Comparison of ENCODE assay signal across 9 cellular contexts in the genomic region with DNA sequence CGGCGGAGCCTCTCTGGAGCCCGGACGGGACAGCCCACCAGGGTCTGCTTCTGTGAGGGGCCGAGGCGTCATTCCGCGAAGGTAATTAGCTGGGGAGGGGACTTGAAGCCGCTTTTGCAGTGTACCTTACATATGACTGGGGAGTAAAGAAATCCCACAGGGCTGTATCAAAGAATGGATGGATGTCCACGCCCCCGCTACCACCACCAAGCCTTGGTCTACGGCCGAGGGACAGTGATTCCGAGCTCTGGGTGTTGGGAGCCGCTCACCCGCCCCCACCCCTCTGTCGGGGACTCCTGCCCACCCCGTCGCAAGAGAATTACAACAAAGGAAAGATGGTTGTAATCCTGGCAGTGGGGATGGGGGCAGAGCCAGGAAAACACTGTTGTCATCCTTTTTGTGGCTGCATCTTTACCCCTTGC. TPM values are rescaled to one million over a fixed set of nuclear protein-coding genes. Genes with fewer than 3 reads are reported as not detected.
DNase-seq lines count a peak whose midpoint lies in the region; ATAC-seq, FAIRE-seq and TF ChIP-seq lines count a peak whose summit lies in the region.
"Had no signal": no experiment of that assay in that cellular context is flagged by ENCODE, and none has a peak within 500 bp of the region (broad histone marks: within the 10 kb centered on the region; RNA-seq: fewer than 3 reads in every experiment).

No MANE protein-coding gene starts in this region.

- H3K4me1 Mint-ChIP-seq in stimulated activated memory B cell treated with anti-CD40 and anti-IgM and Interleukin-4, amounts not matched to agents 10 μg/mL and 1 μg/mL and 100 μg/mL, for 72 hours = peaks cover 47% of the 10 kb centered on the region

- TF ChIP-seq EP300 in K562 (IDR thresholded peaks at IDR 0.05; ENCODE audit: low read length) = no peak; the same call in 1 of the 2 replicates

- H3K4me3 Mint-ChIP-seq in stimulated activated memory B cell treated with anti-CD40 and anti-IgM and Interleukin-4, amounts not matched to agents 10 μg/mL and 1 μg/mL and 100 μg/mL, for 72 hours = peak overlapping the region; percentile 96

- FAIRE-seq in K562 (lab: Jason Lieb, UNC) (no peak), RCC 7860 (lab: Jason Lieb, UNC) (no peak)
- FAIRE-seq: A204.1 had no signal

- BruUV-seq in K562 (replicated peaks; lab: Mats Ljungman, UMichigan) = no TSS peak

- H3K9me3 Mint-ChIP-seq in stimulated activated memory B cell treated with anti-CD40 and anti-IgM and Interleukin-4, amounts not matched to agents 10 μg/mL and 1 μg/mL and 100 μg/mL, for 72 hours = no peaks in the 10 kb centered on the region

- H3K4me2 ChIP-seq in K562 (ENCODE audit: insufficient read depth, low read length) = peak overlapping the region; percentile 95

- intact Hi-C loops in K562 (cut with micrococcal nuclease) = loop anchor here (2.0 to 10.0 kb wide), 3 partner anchors 31 to 1271 kb away; no protein-coding TSS in a partner anchor

- peaks cover 14 to 19% of the 10 kb centered on the region in 2 experiments for H3K4me1 ChIP-seq in K562 (replicated peaks in 1 of 2; ENCODE audit: control insufficient read depth in 2 of 2, insufficient read depth in 2 of 2, low read length in 2 of 2)

- H3K27me3 ChIP-seq in K562 (ENCODE audit: control insufficient read depth in 2 of 2, insufficient read depth in 2 of 2, low read length in 2 of 2) = no peaks in the 10 kb centered on the region

- H3K36me3 Mint-ChIP-seq in stimulated activated memory B cell treated with anti-CD40 and anti-IgM and Interleukin-4, amounts not matched to agents 10 μg/mL and 1 μg/mL and 100 μg/mL, for 72 hours = no peaks in the 10 kb centered on the region

- H3K9me1 ChIP-seq in K562 (ENCODE audit: control insufficient read depth, insufficient read depth, low read length) = no peaks in the 10 kb centered on the region

- peaks cover 4% of the 10 kb centered on the region; the same call in 1 of the 2 replicates for H4K20me1 ChIP-seq in K562 (replicated peaks; ENCODE audit: control insufficient read depth, insufficient read depth, low read length)

- POLR2A ChIA-PET in K562 (lab: Yijun Ruan, JAX) = interaction anchor here (0.5 to 2.3 kb wide), 15 partner anchors 8 to 1664 kb away, joined by 3 to 16 read pairs (median 5); a partner anchor contains a TSS

- peaks cover 54% of the 10 kb centered on the region for H3K79me2 ChIP-seq in K562 (ENCODE audit: control insufficient read depth, insufficient read depth, low read length)

- ATAC-seq in GM21825 (IDR thresholded peaks at IDR 0.05; ENCODE audit: unreplicated experiment) (peak; percentile 9), K562 (peak; percentile 34)
- peak; percentile 3 for ATAC-seq in stimulated activated memory B cell treated with anti-CD40 and anti-IgM and Interleukin-4, amounts not matched to agents 10 μg/mL and 1 μg/mL and 100 μg/mL, for 72 hours

- TF ChIP-seq POLR2A in NB4 (IDR thresholded peaks at IDR 0.05; ENCODE audit: extremely low read depth, insufficient read length) (no peak), K562 (conservative IDR thresholded peaks at IDR 0.05) (no peak)

- peaks cover 3% of the 10 kb centered on the region; the same call in 2 of the 3 replicates for H3K36me3 ChIP-seq in K562 (ENCODE audit: control insufficient read depth, insufficient read depth, low read length)

- no peaks in the 10 kb centered on the region for H3K9me3 ChIP-seq in K562 (replicated peaks; ENCODE audit: control insufficient read depth, insufficient read depth, low read depth, low read length)

- H2AFZ ChIP-seq in K562 (ENCODE audit: low read depth, low read length) = peak overlapping the region; percentile 98

- in situ Hi-C loops in K562 (cut with MboI) = no loop called here

- peak overlapping the region; percentile 95 for H3K27ac ChIP-seq in K562 (ENCODE audit: extremely low read depth, low read depth, low read length)

- CTCF ChIA-PET in K562 (lab: Yijun Ruan, JAX; ENCODE audit: low intra/inter-chr PET ratio) = no interaction called here

- H3K4me3 ChIP-seq in NB4 (ENCODE audit: low read depth, low read length) (peak overlapping the region; percentile 73), K562 (peak overlapping the region; percentile 66)

- under 1% methylated on average over 16 of the region's 19 CpGs for WGBS in K562 (ENCODE audit: insufficient coverage, low coverage, missing lambda C conversion rate)

- DNase-seq in DMS153 treated with DMSO at 0.1 percent for 48 hours (lab: John Stamatoyannopoulos, UW; ENCODE audit: unreplicated experiment) = peak; percentile 21
- no peak for DNase-seq in DMS153 (lab: John Stamatoyannopoulos, UW)
- peak; percentile 47 for DNase-seq in NB4 (ENCODE audit: low read depth)
- DNase-seq in K562 (ENCODE audit: extremely low read depth in 1 of 4, low spot score in 3 of 4) = peak; percentile 45 to 58 (median 50)
- peak; percentile 60 for DNase-seq in iPS-NIHi7 (ENCODE audit: extremely low spot score)
- no peak for DNase-seq in RCC 7860 (ENCODE audit: low spot score)

- H3K27ac Mint-ChIP-seq in stimulated activated memory B cell treated with anti-CD40 and anti-IgM and Interleukin-4, amounts not matched to agents 10 μg/mL and 1 μg/mL and 100 μg/mL, for 72 hours = peak overlapping the region; percentile 93

- H3K27me3 Mint-ChIP-seq in stimulated activated memory B cell treated with anti-CD40 and anti-IgM and Interleukin-4, amounts not matched to agents 10 μg/mL and 1 μg/mL and 100 μg/mL, for 72 hours = no peaks in the 10 kb centered on the region

- TF ChIP-seq RAD21 in K562 (CRISPR knock-in tag; conservative IDR thresholded peaks at IDR 0.05 in 1 of 2, IDR thresholded peaks at IDR 0.05 in 1 of 2) = no peak

- TF ChIP-seq CTCF in NB4 (IDR thresholded peaks at IDR 0.05; ENCODE audit: low read depth, low read length) (no peak), K562 (IDR thresholded peaks at IDR 0.05 in 2 of 3, conservative IDR thresholded peaks at IDR 0.05 in 1 of 3; ENCODE audit: insufficient read depth in 2 of 3, low read depth in 1 of 3, low read length in 3 of 3) (no peak)

- H3K9ac ChIP-seq in K562 (ENCODE audit: insufficient read depth in 1 of 2, low read depth in 2 of 2, low read length in 2 of 2) = peak overlapping the region; percentile 89 to 98

TF ChIP-seq in K562, 482 proteins besides CTCF, POLR2A, EP300 and RAD21 (continues in another document):
- TF ChIP-seq FOS (IDR thresholded peaks at IDR 0.05; ENCODE audit: extremely low read depth, insufficient read length) = no peak
- peak; percentile 3 for TF ChIP-seq BRD9 (IDR thresholded peaks at IDR 0.05; ENCODE audit: low read depth, partially characterized antibody)
- TF ChIP-seq CBX5 (IDR thresholded peaks at IDR 0.05; ENCODE audit: borderline replicate concordance, low read depth) = no peak
- TF ChIP-seq, protein P1, sequence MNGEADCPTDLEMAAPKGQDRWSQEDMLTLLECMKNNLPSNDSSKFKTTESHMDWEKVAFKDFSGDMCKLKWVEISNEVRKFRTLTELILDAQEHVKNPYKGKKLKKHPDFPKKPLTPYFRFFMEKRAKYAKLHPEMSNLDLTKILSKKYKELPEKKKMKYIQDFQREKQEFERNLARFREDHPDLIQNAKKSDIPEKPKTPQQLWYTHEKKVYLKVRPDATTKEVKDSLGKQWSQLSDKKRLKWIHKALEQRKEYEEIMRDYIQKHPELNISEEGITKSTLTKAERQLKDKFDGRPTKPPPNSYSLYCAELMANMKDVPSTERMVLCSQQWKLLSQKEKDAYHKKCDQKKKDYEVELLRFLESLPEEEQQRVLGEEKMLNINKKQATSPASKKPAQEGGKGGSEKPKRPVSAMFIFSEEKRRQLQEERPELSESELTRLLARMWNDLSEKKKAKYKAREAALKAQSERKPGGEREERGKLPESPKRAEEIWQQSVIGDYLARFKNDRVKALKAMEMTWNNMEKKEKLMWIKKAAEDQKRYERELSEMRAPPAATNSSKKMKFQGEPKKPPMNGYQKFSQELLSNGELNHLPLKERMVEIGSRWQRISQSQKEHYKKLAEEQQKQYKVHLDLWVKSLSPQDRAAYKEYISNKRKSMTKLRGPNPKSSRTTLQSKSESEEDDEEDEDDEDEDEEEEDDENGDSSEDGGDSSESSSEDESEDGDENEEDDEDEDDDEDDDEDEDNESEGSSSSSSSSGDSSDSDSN (IDR thresholded peaks at IDR 0.05; ENCODE audit: borderline replicate concordance in 1 of 2, low read depth in 2 of 2, low read length in 2 of 2) = 0 out of 4 replicates have a peak, but pooled peaks of 1 of the 2 experiments have one; percentile 23
- TF ChIP-seq, protein P2, sequence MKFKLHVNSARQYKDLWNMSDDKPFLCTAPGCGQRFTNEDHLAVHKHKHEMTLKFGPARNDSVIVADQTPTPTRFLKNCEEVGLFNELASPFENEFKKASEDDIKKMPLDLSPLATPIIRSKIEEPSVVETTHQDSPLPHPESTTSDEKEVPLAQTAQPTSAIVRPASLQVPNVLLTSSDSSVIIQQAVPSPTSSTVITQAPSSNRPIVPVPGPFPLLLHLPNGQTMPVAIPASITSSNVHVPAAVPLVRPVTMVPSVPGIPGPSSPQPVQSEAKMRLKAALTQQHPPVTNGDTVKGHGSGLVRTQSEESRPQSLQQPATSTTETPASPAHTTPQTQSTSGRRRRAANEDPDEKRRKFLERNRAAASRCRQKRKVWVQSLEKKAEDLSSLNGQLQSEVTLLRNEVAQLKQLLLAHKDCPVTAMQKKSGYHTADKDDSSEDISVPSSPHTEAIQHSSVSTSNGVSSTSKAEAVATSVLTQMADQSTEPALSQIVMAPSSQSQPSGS (CRISPR knock-in tag; IDR thresholded peaks at IDR 0.05) = no peak

RNA-seq across cellular contexts. Expression of a gene that starts 0.8 kb away (rescaled TPM):
- total RNA-seq in K562 (2011; cell fraction: chromatin; rRNA removed; ENCODE audit: low replicate concordance) = 6.6 and 33.3 TPM in 2 replicates
- total RNA-seq in K562 (2011; cell fraction: nucleolus; rRNA removed) = 3.3 and 6.4 TPM in 2 replicates
- 13.1 and 22.1 TPM in 2 replicates for total RNA-seq in K562 (2011; cell fraction: nucleoplasm; rRNA removed)
- total RNA-seq in K562 (2014; rRNA removed) (5.5 and 5.9 TPM in 2 replicates), K562 (2014; rRNA removed; fragmentation: Illumina TruSeq; extraction: Trizol) (9.4 and 10.0 TPM in 2 replicates), K562 (2015; rRNA removed; fragmentation: Illumina TruSeq; extraction: Trizol) (6.7 and 7.1 TPM in 2 replicates), K562 (2021) (11.1 and 11.8 TPM in 2 replicates)
- polyA plus RNA-seq in K562 (2011; rRNA removed) (9.0 and 12.8 TPM in 2 replicates), K562 (2014; fragmentation: Illumina TruSeq; extraction: Trizol) (9.6 and 10.0 TPM in 2 replicates), K562 (2014; fragmentation: Nextera tagmentation; extraction: Ambion mirVana) (1 to 10 TPM; 3.6 to 3.7 TPM), K562 (2014; rRNA removed) (6.7 and 7.1 TPM in 2 replicates)
- polyA plus RNA-seq in K562 (2011; cell fraction: cytosol; rRNA removed) = 1.8 and 4.4 TPM in 2 replicates
- 4.8 and 6.1 TPM in 2 replicates for polyA plus RNA-seq in K562 (2011; cell fraction: nucleus; rRNA removed)
- 6.8 and 7.8 TPM in 2 replicates for polyA plus RNA-seq in K562 (2012)
- polyA minus RNA-seq in K562 (2011; rRNA and poly(A)+ RNA removed) = 27.3 and 27.8 TPM in 2 replicates
- 5.6 and 7.0 TPM in 2 replicates for polyA minus RNA-seq in K562 (2011; cell fraction: cytosol; rRNA and poly(A)+ RNA removed)
- 13.2 and 24.0 TPM in 2 replicates for polyA minus RNA-seq in K562 (2011; cell fraction: nucleus; rRNA and poly(A)+ RNA removed)

Comparison
In these comparisons a context has a peak if more than half of its experiments do, and no peak if none do; other contexts are left out.
1. DNase-seq: peak in DMS153 treated with DMSO at 0.1 percent for 48 hours (single experiment), NB4 (single experiment), K562 (4 of 4) and iPS-NIHi7 (single experiment); none in DMS153 (single experiment) and RCC 7860 (single experiment).
2. Peak in every context shown above with its lines, with median percentiles within 50 percentile points of each other: ATAC-seq.